ENCODE assay signal across 15 cellular contexts in genomic region chr18:30406728-30407127, GRCh38.
"Had no signal": no experiment of that assay in that cellular context is flagged by ENCODE, and none has a peak within 500 bp of the region (broad histone marks: within the 10 kb centered on the region; RNA-seq: fewer than 3 reads in every experiment).

No MANE protein-coding gene starts in this region.

- H3K4me3 Mint-ChIP-seq: activated CD4-positive, alpha-beta T cell treated with anti-CD3 and anti-CD28 coated beads for 36 hours; activated CD8-positive, alpha-beta T cell treated with anti-CD3 and anti-CD28 coated beads, Interleukin-2, amount 10 ng/mL, durations not matched to agents 7 days and 5 days; neural progenitor cell had no signal

- ATAC-seq: activated CD4-positive, alpha-beta T cell treated with anti-CD3 and anti-CD28 coated beads for 36 hours; activated CD8-positive, alpha-beta T cell treated with anti-CD3 and anti-CD28 coated beads, Interleukin-2, amount 10 ng/mL, durations not matched to agents 7 days and 5 days; stimulated activated naive CD8-positive, alpha-beta T cell treated with anti-CD3 and anti-CD28 coated beads, Interleukin-15, Interleukin-2, amounts not matched to agents 100 U/mL and 50 U/mL, for 24 hours had no signal

- H3K27me3 ChIP-seq: ascending aorta, hepatocyte, neural progenitor cell, ovary, sigmoid colon had no signal

- H3K36me3 Mint-ChIP-seq: neural progenitor cell had no signal

- DNase-seq: activated CD4-positive, alpha-beta T cell treated with anti-CD3 and anti-CD28 coated beads for 36 hours; activated CD8-positive, alpha-beta memory T cell treated with anti-CD3 and anti-CD28 coated beads, Interleukin-2, amount 50 U/mL, for 48 hours; activated CD8-positive, alpha-beta T cell treated with anti-CD3 and anti-CD28 coated beads, Interleukin-2, amount 10 ng/mL, durations not matched to agents 7 days and 5 days; activated naive CD4-positive, alpha-beta T cell; caudate nucleus; effector memory CD4-positive, alpha-beta T cell; kidney glomerular epithelial cell; ovary; sigmoid colon; stimulated activated CD4-positive, alpha-beta T cell treated with anti-CD3 and anti-CD28 coated beads, Interleukin-12 subunit alpha, Interleukin-12 subunit beta, amount 100 ng/mL, for 4 hours; stimulated activated naive CD8-positive, alpha-beta T cell treated with anti-CD3 and anti-CD28 coated beads, Interleukin-15, Interleukin-2, amounts not matched to agents 100 U/mL and 50 U/mL, for 24 hours; WERI-Rb-1 had no signal

- H3K4me3 ChIP-seq: ascending aorta, hepatocyte, neural progenitor cell, ovary, sigmoid colon had no signal

- H3K27ac Mint-ChIP-seq: activated CD4-positive, alpha-beta T cell treated with anti-CD3 and anti-CD28 coated beads for 36 hours; activated CD8-positive, alpha-beta T cell treated with anti-CD3 and anti-CD28 coated beads, Interleukin-2, amount 10 ng/mL, durations not matched to agents 7 days and 5 days; neural progenitor cell had no signal

- H3K27me3 Mint-ChIP-seq: activated CD4-positive, alpha-beta T cell treated with anti-CD3 and anti-CD28 coated beads for 36 hours had no signal

- H3K36me3 ChIP-seq: ascending aorta, neural progenitor cell, ovary, sigmoid colon, WERI-Rb-1 had no signal

- H3K4me1 Mint-ChIP-seq: activated CD4-positive, alpha-beta T cell treated with anti-CD3 and anti-CD28 coated beads for 36 hours; neural progenitor cell had no signal
